ENCODE assay signal across 25 cellular contexts in genomic region chr7:1021931-1022330, GRCh38. TPM values are rescaled to one million over a fixed set of nuclear protein-coding genes. Genes with fewer than 3 reads are reported as not detected.
"Had no signal": no experiment of that assay in that cellular context is flagged by ENCODE, and none has a peak within 500 bp of the region (broad histone marks: within the 10 kb centered on the region; RNA-seq: fewer than 3 reads in every experiment).

No MANE protein-coding gene starts in this region.

- H3K4me3 Mint-ChIP-seq: activated CD4-positive, alpha-beta memory T cell treated with anti-CD3 and anti-CD28 coated beads, Interleukin-2, amount 10 ng/mL, durations not matched to agents 7 days and 5 days; activated CD4-positive, alpha-beta T cell treated with anti-CD3 and anti-CD28 coated beads, Interleukin-2, amount 10 ng/mL, durations not matched to agents 24 days and 14 days; activated naive CD4-positive, alpha-beta T cell treated with anti-CD3 and anti-CD28 coated beads, Interleukin-2, amount 10 ng/mL, durations not matched to agents 7 days and 5 days; activated T-cell treated with anti-CD3 and anti-CD28 coated beads, Interleukin-2, amount 50 U/mL, for 72 hours; nephron; stimulated activated effector memory CD8-positive, alpha-beta T cell treated with anti-CD3 and anti-CD28 coated beads, Interleukin-12 subunit alpha, Interleukin-12 subunit beta, amount 100 ng/mL, for 72 hours had no signal

- H3K27ac ChIP-seq: left lung, pancreas, transverse colon, VCaP had no signal

- ATAC-seq: activated CD4-positive, CD25-positive, alpha-beta regulatory T cell treated with anti-CD3 and anti-CD28 coated beads, Interleukin-2, amount 50 U/mL, for 24 hours; activated T-cell treated with anti-CD3 and anti-CD28 coated beads, Interleukin-2, amount 50 U/mL, for 72 hours; left lung; pancreas; right cardiac atrium; stimulated activated effector memory CD8-positive, alpha-beta T cell treated with anti-CD3 and anti-CD28 coated beads, Interleukin-12 subunit alpha, Interleukin-12 subunit beta, amount 100 ng/mL, for 72 hours had no signal

- DNase-seq: activated CD4-positive, alpha-beta memory T cell treated with anti-CD3 and anti-CD28 coated beads, Interleukin-2, amount 10 ng/mL, durations not matched to agents 7 days and 5 days; activated CD4-positive, alpha-beta T cell treated with anti-CD3 and anti-CD28 coated beads, Interleukin-2, amount 10 ng/mL, durations not matched to agents 24 days and 14 days; activated effector memory CD4-positive, alpha-beta T cell treated with Interleukin-2 at 50 U/mL for 16 hours; activated naive CD4-positive, alpha-beta T cell treated with anti-CD3 and anti-CD28 coated beads, Interleukin-2, amount 10 ng/mL, durations not matched to agents 7 days and 5 days; activated T-cell treated with anti-CD3 and anti-CD28 coated beads, Interleukin-2, amount 50 U/mL, for 72 hours; amygdala; cerebellar nuclear complex; effector memory CD4-positive, alpha-beta T cell; foreskin melanocyte; kidney glomerular epithelial cell; mammary epithelial cell; midbrain; stimulated activated CD4-positive, alpha-beta T cell treated with anti-CD3 and anti-CD28 coated beads, Interleukin-1b, Interleukin-23, amount 100 ng/mL, for 48 hours; transverse colon had no signal

- H3K36me3 ChIP-seq: pancreas, transverse colon had no signal

- H3K27me3 ChIP-seq: left lung, pancreas, transverse colon had no signal

- H3K27me3 Mint-ChIP-seq: activated CD4-positive, alpha-beta memory T cell treated with anti-CD3 and anti-CD28 coated beads, Interleukin-2, amount 10 ng/mL, durations not matched to agents 7 days and 5 days; activated CD4-positive, alpha-beta T cell treated with anti-CD3 and anti-CD28 coated beads, Interleukin-2, amount 10 ng/mL, durations not matched to agents 24 days and 14 days; activated naive CD4-positive, alpha-beta T cell treated with anti-CD3 and anti-CD28 coated beads, Interleukin-2, amount 10 ng/mL, durations not matched to agents 7 days and 5 days had no signal

- H3K27ac Mint-ChIP-seq: activated CD4-positive, alpha-beta memory T cell treated with anti-CD3 and anti-CD28 coated beads, Interleukin-2, amount 10 ng/mL, durations not matched to agents 7 days and 5 days; activated CD4-positive, alpha-beta T cell treated with anti-CD3 and anti-CD28 coated beads, Interleukin-2, amount 10 ng/mL, durations not matched to agents 24 days and 14 days; activated naive CD4-positive, alpha-beta T cell treated with anti-CD3 and anti-CD28 coated beads, Interleukin-2, amount 10 ng/mL, durations not matched to agents 7 days and 5 days; activated T-cell treated with anti-CD3 and anti-CD28 coated beads, Interleukin-2, amount 50 U/mL, for 72 hours; nephron; stimulated activated effector memory CD8-positive, alpha-beta T cell treated with anti-CD3 and anti-CD28 coated beads, Interleukin-12 subunit alpha, Interleukin-12 subunit beta, amount 100 ng/mL, for 72 hours had no signal

- FAIRE-seq: pancreas had no signal

- H3K9me3 ChIP-seq: pancreas, transverse colon had no signal

- H3K4me3 ChIP-seq: left lung, pancreas, transverse colon had no signal

- H3K9me3 Mint-ChIP-seq: activated CD4-positive, alpha-beta T cell treated with anti-CD3 and anti-CD28 coated beads, Interleukin-2, amount 10 ng/mL, durations not matched to agents 24 days and 14 days; nephron; stimulated activated effector memory CD8-positive, alpha-beta T cell treated with anti-CD3 and anti-CD28 coated beads, Interleukin-12 subunit alpha, Interleukin-12 subunit beta, amount 100 ng/mL, for 72 hours had no signal

RNA-seq across cellular contexts. Expression of gene CYP2W1, which starts 39.0 kb away (rescaled TPM):
- total RNA-seq: activated CD4-positive, alpha-beta memory T cell treated with anti-CD3 and anti-CD28 coated beads, Interleukin-2, amount 10 ng/mL, durations not matched to agents 7 days and 5 days; activated CD4-positive, alpha-beta T cell treated with anti-CD3 and anti-CD28 coated beads, Interleukin-2, amount 10 ng/mL, durations not matched to agents 24 days and 14 days; activated T-cell treated with anti-CD3 and anti-CD28 coated beads, Interleukin-2, amount 50 U/mL, for 72 hours; left lung; mammary epithelial cell; pulmonary artery endothelial cell; right cardiac atrium; skeletal muscle tissue; T-helper 2 cell treated with Interferon-gamma antibody and Interleukin-4, amounts not matched to agents 100 ng/mL and 5 ng/mL, for 36 hours; temporal lobe had no signal
- polyA plus RNA-seq: mammary epithelial cell, right cardiac atrium had no signal
